In genomic region chr3:197949767-197950660, GRCh38 we compare ENCODE assay signal across 8 cellular contexts. TPM values are rescaled to one million over a fixed set of nuclear protein-coding genes. Genes with fewer than 3 reads are reported as not detected.
DNase-seq lines count a peak whose midpoint lies in the region; ATAC-seq and TF ChIP-seq lines count a peak whose summit lies in the region.

TSS of gene RPL35A (plus strand) at chr3:197950190. CDS start at chr3:197950968, 778 bp downstream.

- peaks cover 48% of the 10 kb centered on the region for H3K36me3 ChIP-seq in NT2/D1 (ENCODE audit: insufficient read depth, insufficient read length, low read length)
- peaks cover 43% of the 10 kb centered on the region for H3K36me3 ChIP-seq in endodermal cell (ENCODE audit: control insufficient read depth, insufficient read depth, low read length)
- H3K36me3 ChIP-seq in mesendoderm (ENCODE audit: control insufficient read depth, insufficient read depth, low read length): peaks cover 11% of the 10 kb centered on the region

- H3K4me1 ChIP-seq in NT2/D1 (ENCODE audit: insufficient read depth, insufficient read length) (peaks cover 3% of the 10 kb centered on the region), endodermal cell (ENCODE audit: control insufficient read depth, insufficient read depth, low read length) (peaks cover 6% of the 10 kb centered on the region), mesendoderm (ENCODE audit: control insufficient read depth, low read depth, low read length) (no peaks in the 10 kb centered on the region)

- peak within 1 kb of the TSS; percentile 87 for H3K18ac ChIP-seq in mesendoderm (ENCODE audit: low read length)

- H2BK15ac ChIP-seq in mesendoderm (replicated peaks; ENCODE audit: low read depth): no peak within 1 kb of the TSS

- H3K4me2 ChIP-seq in mesendoderm (ENCODE audit: low read length): peak within 1 kb of the TSS; percentile 79

- H3K27ac ChIP-seq in endodermal cell (ENCODE audit: low read depth, low read length) (peak within 1 kb of the TSS; percentile 99), mesendoderm (ENCODE audit: low read depth, low read length) (peak within 1 kb of the TSS; percentile 29)

- no peaks in the 10 kb centered on the region for H3K9me3 Mint-ChIP-seq in activated CD8-positive, alpha-beta memory T cell treated with anti-CD3 and anti-CD28 coated beads, Interleukin-2, amount 10 ng/mL, durations not matched to agents 7 days and 5 days (ENCODE audit: low read depth)
- H3K9me3 Mint-ChIP-seq in endodermal cell: no peaks in the 10 kb centered on the region

- H3K4me3 Mint-ChIP-seq in activated CD8-positive, alpha-beta memory T cell treated with anti-CD3 and anti-CD28 coated beads, Interleukin-2, amount 10 ng/mL, durations not matched to agents 7 days and 5 days: peak within 1 kb of the TSS; percentile 98
- H3K4me3 Mint-ChIP-seq in endodermal cell: peak within 1 kb of the TSS; percentile 97

- no peak within 1 kb of the TSS for H3K23ac ChIP-seq in mesendoderm (ENCODE audit: low read length)

- H3K9ac ChIP-seq in NT2/D1 (ENCODE audit: insufficient read length, low read depth) (peak within 1 kb of the TSS; percentile 96), endodermal cell (ENCODE audit: extremely low read depth, low read length, poor library complexity, severe bottlenecking) (peak within 1 kb of the TSS; percentile 97), mesendoderm (ENCODE audit: low read length) (peak within 1 kb of the TSS; percentile 87)

- H4K8ac ChIP-seq in mesendoderm (ENCODE audit: low read depth, low read length): peak within 1 kb of the TSS; percentile 67

- H3K4me3 ChIP-seq in NT2/D1 (ENCODE audit: insufficient read length, low read depth) (peak within 1 kb of the TSS; percentile 96), endodermal cell (ENCODE audit: low read length) (peak within 1 kb of the TSS; percentile 94), mesendoderm (ENCODE audit: low read length) (peak within 1 kb of the TSS; percentile 85)

- TF ChIP-seq CTCF in endodermal cell (conservative IDR thresholded peaks at IDR 0.05): no peak

- H3K27me3 Mint-ChIP-seq in activated CD8-positive, alpha-beta memory T cell treated with anti-CD3 and anti-CD28 coated beads, Interleukin-2, amount 10 ng/mL, durations not matched to agents 7 days and 5 days: no peaks in the 10 kb centered on the region
- H3K27me3 Mint-ChIP-seq in endodermal cell (ENCODE audit: insufficient read depth): peaks cover 6% of the 10 kb centered on the region

- H3K4me1 Mint-ChIP-seq in activated CD8-positive, alpha-beta memory T cell treated with anti-CD3 and anti-CD28 coated beads, Interleukin-2, amount 10 ng/mL, durations not matched to agents 7 days and 5 days: peaks cover 41% of the 10 kb centered on the region
- peaks cover 11% of the 10 kb centered on the region for H3K4me1 Mint-ChIP-seq in endodermal cell

- H3K36me3 Mint-ChIP-seq in activated CD8-positive, alpha-beta memory T cell treated with anti-CD3 and anti-CD28 coated beads, Interleukin-2, amount 10 ng/mL, durations not matched to agents 7 days and 5 days: peaks cover 43% of the 10 kb centered on the region
- H3K36me3 Mint-ChIP-seq in endodermal cell (ENCODE audit: low read depth): peaks cover 42% of the 10 kb centered on the region

- H2BK5ac ChIP-seq in mesendoderm (ENCODE audit: low read length): peak within 1 kb of the TSS; percentile 20

- peak within 1 kb of the TSS; percentile 15 for H2BK120ac ChIP-seq in mesendoderm (ENCODE audit: low read depth, low read length)

- peak within 1 kb of the TSS; percentile 96 for H4K5ac ChIP-seq in mesendoderm (ENCODE audit: low read length)

- H3K79me1 ChIP-seq in mesendoderm (ENCODE audit: low read length): peaks cover 4% of the 10 kb centered on the region

- DNase-seq in COR-L47 (lab: John Stamatoyannopoulos, UW) (peak; percentile 100), HUDEP-2 (lab: John Stamatoyannopoulos, UW; ENCODE audit: unreplicated experiment in 76 of 76) (peak in 74 of 76 experiments; percentile 10 to 96 (median 81)), NT2/D1 (ENCODE audit: low read depth, low spot score) (peak; percentile 90), endodermal cell (peak; percentile 94), mesendoderm (peak; percentile 97)
- DNase-seq in activated CD8-positive, alpha-beta memory T cell treated with anti-CD3 and anti-CD28 coated beads, Interleukin-2, amount 10 ng/mL, durations not matched to agents 7 days and 5 days: peak; percentile 89
- DNase-seq in stimulated activated CD8-positive, alpha-beta memory T cell treated with anti-CD3 and anti-CD28 coated beads, Interleukin-15, amount 100 ng/mL, for 1 hour (ENCODE audit: low read depth): peak; percentile 70

- H3K9me3 ChIP-seq in NT2/D1 (ENCODE audit: insufficient read depth, low read length): no peaks in the 10 kb centered on the region
- H3K9me3 ChIP-seq in endodermal cell (ENCODE audit: control insufficient read depth, low read length): no peaks in the 10 kb centered on the region

- H3K56ac ChIP-seq in mesendoderm (ENCODE audit: low read length): peak within 1 kb of the TSS; percentile 98

- peak; percentile 92 for ATAC-seq in GM21381 (IDR thresholded peaks at IDR 0.05; ENCODE audit: unreplicated experiment)
- ATAC-seq in activated CD8-positive, alpha-beta memory T cell treated with anti-CD3 and anti-CD28 coated beads, Interleukin-2, amount 10 ng/mL, durations not matched to agents 7 days and 5 days: peak; percentile 89

- no peaks in the 10 kb centered on the region for H3K27me3 ChIP-seq in NT2/D1 (ENCODE audit: insufficient read depth, insufficient read length)
- no peaks in the 10 kb centered on the region for H3K27me3 ChIP-seq in endodermal cell (ENCODE audit: control insufficient read depth, insufficient read depth, low read length, poor library complexity, severe bottlenecking)
- no peaks in the 10 kb centered on the region for H3K27me3 ChIP-seq in mesendoderm (ENCODE audit: insufficient read depth, low read length, poor library complexity)

- CTCF ChIA-PET in activated CD8-positive, alpha-beta memory T cell treated with anti-CD3 and anti-CD28 coated beads, Interleukin-2, amount 10 ng/mL, durations not matched to agents 7 days and 5 days (lab: Charles Lee): interaction anchor here (1.0 to 1.8 kb wide), 4 partner anchors 7 to 130 kb away, joined by 4 to 6 read pairs (median 4); no protein-coding TSS in a partner anchor

- H3K79me2 ChIP-seq in mesendoderm (ENCODE audit: control insufficient read depth, insufficient read depth, low read length): peaks cover 30% of the 10 kb centered on the region

- 0% methylated on average over 27 to 37 of the region's 37 CpGs for WGBS in endodermal cell (ENCODE audit: insufficient coverage in 1 of 2, insufficient read length in 1 of 2), 2 experiments
- no CpG with 5 or more reads among the region's 37 CpGs for WGBS in mesendoderm (ENCODE audit: extremely low coverage, insufficient coverage, low lambda C conversion rate)

- peak within 1 kb of the TSS; percentile 97 for H3K27ac Mint-ChIP-seq in activated CD8-positive, alpha-beta memory T cell treated with anti-CD3 and anti-CD28 coated beads, Interleukin-2, amount 10 ng/mL, durations not matched to agents 7 days and 5 days
- peak within 1 kb of the TSS; percentile 100 for H3K27ac Mint-ChIP-seq in endodermal cell

- no peak within 1 kb of the TSS for H2AK5ac ChIP-seq in mesendoderm (ENCODE audit: low read length)

- H3K4ac ChIP-seq in mesendoderm (ENCODE audit: low read depth, low read length): peak within 1 kb of the TSS; percentile 46

RNA-seq across cellular contexts. Expression of gene RPL35A, which starts in this region (rescaled TPM):
- total RNA-seq in activated CD8-positive, alpha-beta memory T cell treated with anti-CD3 and anti-CD28 coated beads, Interleukin-2, amount 10 ng/mL, durations not matched to agents 7 days and 5 days: 100 to 1,000 TPM; 803 to 912 TPM
- total RNA-seq in endodermal cell: 1,000 to 10,000 TPM; 1,211 to 1,450 TPM
- 1,620 TPM for polyA plus RNA-seq in endodermal cell (2013, experiment 1 of 2)
- polyA plus RNA-seq in endodermal cell (2013, experiment 2 of 2): 1,552 TPM
- polyA plus RNA-seq in mesendoderm (2013, experiment 1 of 2): 4,001 TPM
- 3,998 TPM for polyA plus RNA-seq in mesendoderm (2013, experiment 2 of 2)

Comparison
In these comparisons a context has a peak if more than half of its experiments do, and no peak if none do; other contexts are left out.
1. Peak in every context shown above with its lines: DNase-seq, ATAC-seq, H3K4me3 ChIP-seq and H3K27ac ChIP-seq.